In genomic region chr9:85001925-85002324, GRCh38 we compare ENCODE assay signal across 18 cellular contexts.
"Had no signal": no experiment of that assay in that cellular context is flagged by ENCODE, and none has a peak within 500 bp of the region (broad histone marks: within the 10 kb centered on the region; RNA-seq: fewer than 3 reads in every experiment).

No MANE protein-coding gene starts in this region.

- H3K36me3 ChIP-seq: esophagus muscularis mucosa, gastrocnemius medialis, prostate gland, right lobe of liver, tibial nerve had no signal

- H3K4me1 Mint-ChIP-seq: naive thymus-derived CD4-positive, alpha-beta T cell; stimulated activated effector memory CD8-positive, alpha-beta T cell treated with anti-CD3 and anti-CD28 coated beads, Interleukin-12 subunit alpha, Interleukin-12 subunit beta, amount 100 ng/mL, for 72 hours had no signal

- H3K9me3 Mint-ChIP-seq: effector memory CD8-positive, alpha-beta T cell had no signal

- ATAC-seq: effector memory CD8-positive, alpha-beta T cell; gastrocnemius medialis; naive thymus-derived CD4-positive, alpha-beta T cell; right lobe of liver; stimulated activated effector memory CD8-positive, alpha-beta T cell treated with anti-CD3 and anti-CD28 coated beads, Interleukin-12 subunit alpha, Interleukin-12 subunit beta, amount 100 ng/mL, for 72 hours had no signal

- H3K27ac ChIP-seq: epithelial cell of prostate, esophagus muscularis mucosa, gastrocnemius medialis, hepatocyte, parathyroid adenoma, prostate gland, right lobe of liver, testis, tibial nerve had no signal

- H3K9ac ChIP-seq: parathyroid adenoma had no signal

- H3K9me3 ChIP-seq: gastrocnemius medialis, prostate gland, right lobe of liver, testis had no signal

- H3K4me2 ChIP-seq: hepatocyte had no signal

- H2AFZ ChIP-seq: hepatocyte, parathyroid adenoma had no signal

- H3K4me3 ChIP-seq: esophagus muscularis mucosa, gastrocnemius medialis, hepatocyte, prostate gland, right lobe of liver, testis, tibial nerve had no signal

- H3K79me2 ChIP-seq: hepatocyte, parathyroid adenoma had no signal

- H3K4me1 ChIP-seq: esophagus muscularis mucosa, gastrocnemius medialis, parathyroid adenoma, prostate gland, right lobe of liver, testis had no signal

- DNase-seq: effector memory CD8-positive, alpha-beta T cell; gastrocnemius medialis; naive thymus-derived CD4-positive, alpha-beta T cell; nephron progenitor cell; retina; right lobe of liver; stimulated activated CD4-positive, alpha-beta T cell treated with anti-CD3 and anti-CD28 coated beads, Interleukin-4, amount 100 ng/mL, for 1 hour; stimulated activated CD8-positive, alpha-beta memory T cell treated with anti-CD3 and anti-CD28 coated beads, Interleukin-4, amount 100 ng/mL, for 48 hours; testis had no signal

- H3K27ac Mint-ChIP-seq: dendritic cell treated with granulocyte-macrophage colony-stimulating factor and Interleukin-4, amounts not matched to agents 40 ng/mL and 50 ng/mL, for 4 days; effector memory CD8-positive, alpha-beta T cell; naive thymus-derived CD4-positive, alpha-beta T cell; nephron progenitor cell; stimulated activated effector memory CD8-positive, alpha-beta T cell treated with anti-CD3 and anti-CD28 coated beads, Interleukin-12 subunit alpha, Interleukin-12 subunit beta, amount 100 ng/mL, for 72 hours; stimulated activated naive CD8-positive, alpha-beta T cell treated with anti-CD3 and anti-CD28 coated beads, Interleukin-15, Interleukin-2, amounts not matched to agents 100 ng/mL and 50 ng/mL, for 24 hours had no signal

- H3K4me3 Mint-ChIP-seq: dendritic cell treated with granulocyte-macrophage colony-stimulating factor and Interleukin-4, amounts not matched to agents 40 ng/mL and 50 ng/mL, for 4 days; effector memory CD8-positive, alpha-beta T cell; naive thymus-derived CD4-positive, alpha-beta T cell; nephron progenitor cell; stimulated activated effector memory CD8-positive, alpha-beta T cell treated with anti-CD3 and anti-CD28 coated beads, Interleukin-12 subunit alpha, Interleukin-12 subunit beta, amount 100 ng/mL, for 72 hours; stimulated activated naive CD8-positive, alpha-beta T cell treated with anti-CD3 and anti-CD28 coated beads, Interleukin-15, Interleukin-2, amounts not matched to agents 100 ng/mL and 50 ng/mL, for 24 hours had no signal

- H3K27me3 ChIP-seq: esophagus muscularis mucosa, gastrocnemius medialis, hepatocyte, right lobe of liver, testis, tibial nerve had no signal

- H3K27me3 Mint-ChIP-seq: dendritic cell treated with granulocyte-macrophage colony-stimulating factor and Interleukin-4, amounts not matched to agents 40 ng/mL and 50 ng/mL, for 4 days had no signal

- H3K36me3 Mint-ChIP-seq: naive thymus-derived CD4-positive, alpha-beta T cell; stimulated activated effector memory CD8-positive, alpha-beta T cell treated with anti-CD3 and anti-CD28 coated beads, Interleukin-12 subunit alpha, Interleukin-12 subunit beta, amount 100 ng/mL, for 72 hours had no signal
